Comparison of ENCODE assay signal across 1 cellular context in genomic region chr19:814108-815078, GRCh38.
TF ChIP-seq lines count a peak whose summit lies in the region.

No MANE protein-coding gene starts in this region.

TF ChIP-seq in K562, 482 proteins besides CTCF, POLR2A, EP300 and RAD21 (continued from another document):
- no peak for TF ChIP-seq REST (CRISPR knock-in tag; IDR thresholded peaks at IDR 0.05; ENCODE audit: low read depth)
- TF ChIP-seq BCL6 (CRISPR knock-in tag; IDR thresholded peaks at IDR 0.05): no peak
- TF ChIP-seq, protein P1, sequence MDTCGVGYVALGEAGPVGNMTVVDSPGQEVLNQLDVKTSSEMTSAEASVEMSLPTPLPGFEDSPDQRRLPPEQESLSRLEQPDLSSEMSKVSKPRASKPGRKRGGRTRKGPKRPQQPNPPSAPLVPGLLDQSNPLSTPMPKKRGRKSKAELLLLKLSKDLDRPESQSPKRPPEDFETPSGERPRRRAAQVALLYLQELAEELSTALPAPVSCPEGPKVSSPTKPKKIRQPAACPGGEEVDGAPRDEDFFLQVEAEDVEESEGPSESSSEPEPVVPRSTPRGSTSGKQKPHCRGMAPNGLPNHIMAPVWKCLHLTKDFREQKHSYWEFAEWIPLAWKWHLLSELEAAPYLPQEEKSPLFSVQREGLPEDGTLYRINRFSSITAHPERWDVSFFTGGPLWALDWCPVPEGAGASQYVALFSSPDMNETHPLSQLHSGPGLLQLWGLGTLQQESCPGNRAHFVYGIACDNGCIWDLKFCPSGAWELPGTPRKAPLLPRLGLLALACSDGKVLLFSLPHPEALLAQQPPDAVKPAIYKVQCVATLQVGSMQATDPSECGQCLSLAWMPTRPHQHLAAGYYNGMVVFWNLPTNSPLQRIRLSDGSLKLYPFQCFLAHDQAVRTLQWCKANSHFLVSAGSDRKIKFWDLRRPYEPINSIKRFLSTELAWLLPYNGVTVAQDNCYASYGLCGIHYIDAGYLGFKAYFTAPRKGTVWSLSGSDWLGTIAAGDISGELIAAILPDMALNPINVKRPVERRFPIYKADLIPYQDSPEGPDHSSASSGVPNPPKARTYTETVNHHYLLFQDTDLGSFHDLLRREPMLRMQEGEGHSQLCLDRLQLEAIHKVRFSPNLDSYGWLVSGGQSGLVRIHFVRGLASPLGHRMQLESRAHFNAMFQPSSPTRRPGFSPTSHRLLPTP (IDR thresholded peaks at IDR 0.05; ENCODE audit: borderline replicate concordance, extremely low read depth, insufficient read length): no peak
- no peak for TF ChIP-seq ZNF197 (CRISPR knock-in tag; IDR thresholded peaks at IDR 0.05; ENCODE audit: low read depth)
- no peak for TF ChIP-seq NFIC (IDR thresholded peaks at IDR 0.05)
- TF ChIP-seq MTA2 (IDR thresholded peaks at IDR 0.05; ENCODE audit: low read depth): no peak
- TF ChIP-seq HNRNPL (IDR thresholded peaks at IDR 0.05; ENCODE audit: low read depth, low read length): peak; percentile 41; the same call in 1 of the 2 replicates
- TF ChIP-seq RBM22 (IDR thresholded peaks at IDR 0.05; ENCODE audit: low read depth, low read length, poor library complexity, severe bottlenecking): peak; percentile 91
- TF ChIP-seq MBD2 (IDR thresholded peaks at IDR 0.05; ENCODE audit: borderline replicate concordance, low read depth): no peak
- TF ChIP-seq HNRNPK (IDR thresholded peaks at IDR 0.05; ENCODE audit: low read depth, low read length, poor library complexity, severe bottlenecking): no peak
- TF ChIP-seq ZNF76 (CRISPR knock-in tag; IDR thresholded peaks at IDR 0.05; ENCODE audit: borderline replicate concordance): no peak
- peak; percentile 30 for TF ChIP-seq PRPF4 (IDR thresholded peaks at IDR 0.05; ENCODE audit: insufficient read depth, low read depth, low read length, poor library complexity, severe bottlenecking)
